In genomic region chr21:43608225-43608624, GRCh38 we compare ENCODE assay signal across 13 cellular contexts. TPM values are rescaled to one million over a fixed set of nuclear protein-coding genes. Genes with fewer than 3 reads are reported as not detected.
A peak's percentile ranks its signal among the peaks of the same experiment; 100 is the strongest.
DNase-seq lines count a peak whose midpoint lies in the region; ATAC-seq and TF ChIP-seq lines count a peak whose summit lies in the region.
"Had no signal": no experiment of that assay in that cellular context is flagged by ENCODE, and none has a peak within 500 bp of the region (broad histone marks: within the 10 kb centered on the region; RNA-seq: fewer than 3 reads in every experiment).

No MANE protein-coding gene starts in this region.

- peaks cover 0 to 10% (median 0%) of the 10 kb centered on the region in 11 experiments; a peak in 2 of 22 replicates for H4K20me1 ChIP-seq in BLaER1 treated with 17β-estradiol and CSF1 and Interleukin-3, amounts not matched to agents 10 nM and 100 nM

- peaks cover 10 to 47% (median 21%) of the 10 kb centered on the region in 10 experiments; a peak in 19 of 20 replicates for H3K4me1 ChIP-seq in BLaER1 treated with 17β-estradiol and CSF1 and Interleukin-3, amounts not matched to agents 10 nM and 100 nM

- peaks cover 7% of the 10 kb centered on the region for H3K36me3 Mint-ChIP-seq in chondrocyte (ENCODE audit: low read depth)
- no peaks in the 10 kb centered on the region for H3K36me3 Mint-ChIP-seq in memory B cell

- H3K4me2 ChIP-seq in BLaER1 treated with 17β-estradiol and CSF1 and Interleukin-3, amounts not matched to agents 10 nM and 100 nM = peak overlapping the region in 9 of 11 experiments; percentile 1 to 62 (median 14); a peak in 10 of 22 replicates

- H3K9me3 ChIP-seq in BLaER1 treated with 17β-estradiol and CSF1 and Interleukin-3, amounts not matched to agents 10 nM and 100 nM (replicated peaks in 1 of 11) = no peaks in the 10 kb centered on the region
- H3K9me3 ChIP-seq: BE2C had no signal

- H3K4me3 Mint-ChIP-seq in chondrocyte (ENCODE audit: unreplicated experiment) (no peak overlapping the region), memory B cell (no peak overlapping the region)
- H3K4me3 Mint-ChIP-seq: activated T-cell treated with anti-CD3 and anti-CD28 coated beads, Interleukin-2, amount 50 U/mL, for 72 hours had no signal

- ATAC-seq in memory B cell (ENCODE audit: low read depth) (peak; percentile 56), GM18858 (IDR thresholded peaks at IDR 0.05; ENCODE audit: unreplicated experiment) (no peak), HG02642 (IDR thresholded peaks at IDR 0.05; ENCODE audit: poor library complexity, unreplicated experiment) (no peak)
- ATAC-seq: activated T-cell treated with anti-CD3 and anti-CD28 coated beads, Interleukin-2, amount 50 U/mL, for 72 hours had no signal

- TF ChIP-seq CTCF in NB4 (IDR thresholded peaks at IDR 0.05; ENCODE audit: low read depth, low read length) (no peak), chondrocyte (IDR thresholded peaks at IDR 0.05) (no peak)

- no peak overlapping the region for H3K4me3 ChIP-seq in BLaER1 treated with 17β-estradiol and CSF1 and Interleukin-3, amounts not matched to agents 10 nM and 100 nM
- H3K4me3 ChIP-seq in NB4 (ENCODE audit: low read depth, low read length) = no peak overlapping the region

- no peaks in the 10 kb centered on the region for H3K36me3 ChIP-seq in BLaER1 treated with 17β-estradiol and CSF1 and Interleukin-3, amounts not matched to agents 10 nM and 100 nM
- H3K36me3 ChIP-seq: BE2C had no signal

- peaks cover 57% of the 10 kb centered on the region for H3K4me1 Mint-ChIP-seq in chondrocyte (ENCODE audit: low read depth)
- H3K4me1 Mint-ChIP-seq in memory B cell = peaks cover 7% of the 10 kb centered on the region

- H3K9me3 Mint-ChIP-seq in chondrocyte (ENCODE audit: low read depth) = peaks cover 11% of the 10 kb centered on the region
- no peaks in the 10 kb centered on the region for H3K9me3 Mint-ChIP-seq in memory B cell
- H3K9me3 Mint-ChIP-seq: activated T-cell treated with anti-CD3 and anti-CD28 coated beads, Interleukin-2, amount 50 U/mL, for 72 hours had no signal

- H3K27ac Mint-ChIP-seq in chondrocyte (ENCODE audit: unreplicated experiment) (peak overlapping the region; percentile 86), memory B cell (no peak overlapping the region)
- H3K27ac Mint-ChIP-seq: activated T-cell treated with anti-CD3 and anti-CD28 coated beads, Interleukin-2, amount 50 U/mL, for 72 hours had no signal

- H3K27me3 ChIP-seq in BLaER1 treated with 17β-estradiol and CSF1 and Interleukin-3, amounts not matched to agents 10 nM and 100 nM = peaks cover 0 to 33% (median 0%) of the 10 kb centered on the region in 11 experiments; a peak in 4 of 22 replicates
- H3K27me3 ChIP-seq: BE2C had no signal

- no peak overlapping the region for H3K9ac ChIP-seq in BLaER1 treated with 17β-estradiol and CSF1 and Interleukin-3, amounts not matched to agents 10 nM and 100 nM

- TF ChIP-seq POLR2A in NB4 (IDR thresholded peaks at IDR 0.05; ENCODE audit: extremely low read depth, insufficient read length) = no peak

- H3K27me3 Mint-ChIP-seq in chondrocyte (ENCODE audit: low read depth) (no peaks in the 10 kb centered on the region), memory B cell (peaks cover 2% of the 10 kb centered on the region)

- H3K27ac ChIP-seq in BLaER1 treated with 17β-estradiol and CSF1 and Interleukin-3, amounts not matched to agents 10 nM and 100 nM = no peak overlapping the region

- DNase-seq in NB4 (ENCODE audit: low read depth) = peak; percentile 29
- no peak for DNase-seq in chondrocyte (ENCODE audit: low spot score)
- DNase-seq in memory B cell (ENCODE audit: low spot score in 2 of 2) = no peak
- no peak for DNase-seq in nucleus accumbens (lab: John Stamatoyannopoulos, UW)
- no peak for DNase-seq in HPDE6-E6E7 (ENCODE audit: extremely low spot score)
- DNase-seq: activated CD4-positive, alpha-beta T cell treated with anti-CD3 and anti-CD28 coated beads for 4 hours; activated T-cell treated with anti-CD3 and anti-CD28 coated beads, Interleukin-2, amount 50 U/mL, for 72 hours; anterior cingulate cortex; BE2C; DMS79 had no signal

RNA-seq across cellular contexts. Expression of gene HSF2BP, which starts 51.1 kb away (rescaled TPM):
- 3.5 to 5.0 TPM (median 4.0 TPM) in 3 replicates for total RNA-seq in chondrocyte

RNA-seq across cellular contexts. Expression of gene RRP1B, which starts 51.1 kb away (rescaled TPM):
- 24.5 to 29.0 TPM (median 24.8 TPM) in 3 replicates for total RNA-seq in chondrocyte
